In genomic region chr2:28643911-28644334, GRCh38 we compare ENCODE assay signal across 1 cellular context.
TF ChIP-seq lines count a peak whose summit lies in the region.

No MANE protein-coding gene starts in this region.

TF ChIP-seq in SK-N-SH, 30 proteins besides CTCF, POLR2A, EP300 and RAD21 (continued from another document):
- TF ChIP-seq REST (IDR thresholded peaks at IDR 0.05; ENCODE audit: low read depth, low read length) (no peak), SMC3 (IDR thresholded peaks at IDR 0.05; ENCODE audit: low read depth, low read length) (no peak), NRF1 (IDR thresholded peaks at IDR 0.05; ENCODE audit: low read depth, low read length) (no peak), POLR2AphosphoS5 (IDR thresholded peaks at IDR 0.05; ENCODE audit: low read depth, low read length) (no peak), ELF1 (IDR thresholded peaks at IDR 0.05) (no peak), RXRA (IDR thresholded peaks at IDR 0.05; ENCODE audit: borderline replicate concordance, low read depth) (no peak), GABPA (IDR thresholded peaks at IDR 0.05; ENCODE audit: low read depth) (no peak), TEAD4 (IDR thresholded peaks at IDR 0.05; ENCODE audit: borderline replicate concordance, insufficient read depth) (no peak), EZH2phosphoT487 (IDR thresholded peaks at IDR 0.05; ENCODE audit: borderline replicate concordance, low read depth) (no peak), PBX3 (IDR thresholded peaks at IDR 0.05) (peak; percentile 67), FOSL2 (IDR thresholded peaks at IDR 0.05; ENCODE audit: borderline replicate concordance, low read depth) (peak; percentile 41; the same call in 1 of the 2 replicates), NFIC (IDR thresholded peaks at IDR 0.05; ENCODE audit: borderline replicate concordance) (no peak), IRF3 (IDR thresholded peaks at IDR 0.05; ENCODE audit: low read depth, low read length) (no peak), RFX5 (IDR thresholded peaks at IDR 0.05; ENCODE audit: low read length) (no peak), GATA2 (CRISPR knock-in tag; IDR thresholded peaks at IDR 0.05) (no peak), JUND (IDR thresholded peaks at IDR 0.05) (no peak), TCF12 (IDR thresholded peaks at IDR 0.05) (peak; percentile 17; the same call in 1 of the 2 replicates), FOXJ3 (CRISPR knock-in tag; IDR thresholded peaks at IDR 0.05) (no peak)
